24 cellular contexts compared by ENCODE assay signal in the genomic region with DNA sequence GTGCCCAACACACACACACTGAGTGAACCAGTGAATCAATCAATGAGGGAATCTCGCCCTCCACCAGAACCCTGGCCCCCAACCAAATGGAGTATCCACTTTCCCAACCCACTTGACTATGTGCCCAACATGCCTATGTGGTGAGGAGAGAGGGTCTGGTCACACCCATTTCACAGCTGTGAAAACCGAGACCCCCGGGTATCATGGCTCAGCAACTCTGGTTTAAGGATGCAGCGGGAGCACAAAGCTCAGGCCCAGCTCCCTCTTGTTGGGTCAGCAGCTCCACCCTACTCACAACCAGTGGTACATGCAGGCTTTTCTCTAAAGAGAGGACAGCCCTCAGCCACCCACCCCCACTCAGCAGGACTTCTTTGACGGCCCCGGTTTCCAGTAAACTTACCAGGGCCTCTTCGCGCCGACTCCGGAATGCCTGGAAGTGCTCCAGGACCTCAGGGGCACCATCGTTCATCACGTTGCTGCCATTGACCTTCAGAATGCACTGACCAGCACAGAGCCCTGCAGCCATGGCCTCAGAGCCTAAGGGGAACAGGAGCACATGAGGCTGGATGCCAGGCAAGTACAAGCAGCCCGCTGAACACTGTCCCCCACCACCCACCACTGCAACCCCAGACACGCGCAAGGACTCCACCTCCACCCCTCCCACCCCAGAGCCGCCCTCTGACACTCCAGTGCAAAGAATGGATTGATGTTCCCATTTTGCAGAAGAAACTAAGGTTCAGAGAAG.
A peak's percentile ranks its signal among the peaks of the same experiment; 100 is the strongest.
DNase-seq lines count a peak whose midpoint lies in the region; ATAC-seq and TF ChIP-seq lines count a peak whose summit lies in the region.
"Had no signal": no experiment of that assay in that cellular context is flagged by ENCODE, and none has a peak within 500 bp of the region (broad histone marks: within the 10 kb centered on the region; RNA-seq: fewer than 3 reads in every experiment).

No MANE protein-coding gene starts in this region.

- H3K23ac ChIP-seq in mesenchymal stem cell (ENCODE audit: low read length in 2 of 2): no peak overlapping the region

- no peak overlapping the region for H2BK15ac ChIP-seq in mesenchymal stem cell (ENCODE audit: low read depth, poor library complexity, severe bottlenecking)

- H3K4me2 ChIP-seq in mesenchymal stem cell (ENCODE audit: low read length, poor library complexity, severe bottlenecking): no peak overlapping the region
- H3K4me2 ChIP-seq: BLaER1 treated with 17β-estradiol and CSF1 and Interleukin-3, amounts not matched to agents 10 nM and 100 nM had no signal

- H3K27ac ChIP-seq in angular gyrus (ENCODE audit: low read depth, low read length) (peak overlapping the region; percentile 74), mesenchymal stem cell (ENCODE audit: low read length, poor library complexity, severe bottlenecking) (no peak overlapping the region), coronary artery (peak overlapping the region in 1 of 2 donors; percentile 35)
- H3K27ac ChIP-seq: BLaER1 treated with 17β-estradiol and CSF1 and Interleukin-3, amounts not matched to agents 10 nM and 100 nM had no signal

- no peak overlapping the region for H3K9ac ChIP-seq in mesenchymal stem cell (ENCODE audit: low read length)
- H3K9ac ChIP-seq: BLaER1 treated with 17β-estradiol and CSF1 and Interleukin-3, amounts not matched to agents 10 nM and 100 nM had no signal

- peak overlapping the region; percentile 25 to 68 for H3K27ac Mint-ChIP-seq in stimulated activated naive CD8-positive, alpha-beta T cell treated with anti-CD3 and anti-CD28 coated beads, Interleukin-15, amount 100 ng/mL, for 72 hours
- H3K27ac Mint-ChIP-seq: CD4-positive, alpha-beta T cell had no signal

- H2AK5ac ChIP-seq in mesenchymal stem cell (ENCODE audit: low read length, severe bottlenecking): no peak overlapping the region

- H3K79me1 ChIP-seq in mesenchymal stem cell (replicated peaks; ENCODE audit: low read length, poor library complexity, severe bottlenecking): peaks cover 3% of the 10 kb centered on the region

- WGBS in mesenchymal stem cell: 74% methylated on average over 16 of the region's 16 CpGs

- H4K91ac ChIP-seq in mesenchymal stem cell (ENCODE audit: low read length): peak overlapping the region; percentile 28

- H2BK120ac ChIP-seq in mesenchymal stem cell (ENCODE audit: low read depth, low read length): no peak overlapping the region

- DNase-seq in stimulated activated naive CD8-positive, alpha-beta T cell treated with anti-CD3 and anti-CD28 coated beads, Interleukin-15, amount 100 ng/mL, for 72 hours: no peak
- no peak for DNase-seq in stimulated activated naive CD8-positive, alpha-beta T cell treated with anti-CD3 and anti-CD28 coated beads, Interleukin-15, Interleukin-2, amounts not matched to agents 100 U/mL and 50 U/mL, for 24 hours
- DNase-seq in mesenchymal stem cell: peak; percentile 15
- no peak for DNase-seq in coronary artery (ENCODE audit: low spot score)
- DNase-seq: AML-193; CD4-positive, alpha-beta T cell; COR-L47; DMS53; GOT3; KG1; MM.1S; NCI-H2029; NCI-H446 treated with DMSO at 0.1 percent for 48 hours; NCI-H526; NCI-H82; NK-92 treated with Interleukin-12 subunit alpha and Interleukin-12 subunit beta, amount 100 ng/mL, for 24 hours; PC-3; Right ventricle myocardium superior had no signal

- no peak overlapping the region for H3K18ac ChIP-seq in mesenchymal stem cell (ENCODE audit: low read depth in 1 of 2, low read length in 2 of 2)

- no peak overlapping the region for H2BK12ac ChIP-seq in mesenchymal stem cell (ENCODE audit: low read length in 2 of 2)

- TF ChIP-seq CTCF in coronary artery (IDR thresholded peaks at IDR 0.05): no peak

- no peaks in the 10 kb centered on the region for H3K9me3 ChIP-seq in mesenchymal stem cell (ENCODE audit: control insufficient read depth, low read length)
- H3K9me3 ChIP-seq: BLaER1 treated with 17β-estradiol and CSF1 and Interleukin-3, amounts not matched to agents 10 nM and 100 nM; HAP-1 had no signal

- peaks cover 10 to 73% of the 10 kb centered on the region in 2 experiments for H3K36me3 ChIP-seq in mesenchymal stem cell (ENCODE audit: control insufficient read depth in 1 of 2, insufficient read depth in 2 of 2, low read depth in 1 of 2, low read length in 2 of 2)
- H3K36me3 ChIP-seq: HAP-1 had no signal

- H2BK5ac ChIP-seq in mesenchymal stem cell (ENCODE audit: low read depth, low read length, poor library complexity, severe bottlenecking): no peak overlapping the region

- no peak overlapping the region for H3K4ac ChIP-seq in mesenchymal stem cell (ENCODE audit: low read depth in 1 of 2, low read length in 2 of 2)

- no peak overlapping the region for H3K14ac ChIP-seq in mesenchymal stem cell (ENCODE audit: low read length in 2 of 2)

- H3K4me3 ChIP-seq in mesenchymal stem cell (ENCODE audit: insufficient read depth in 1 of 2, low read depth in 1 of 2, low read length in 2 of 2): no peak overlapping the region
- H3K4me3 ChIP-seq in coronary artery: no peak overlapping the region
- H3K4me3 ChIP-seq: BLaER1 treated with 17β-estradiol and CSF1 and Interleukin-3, amounts not matched to agents 10 nM and 100 nM; HAP-1 had no signal

- H3K9me3 Mint-ChIP-seq in stimulated activated naive CD8-positive, alpha-beta T cell treated with anti-CD3 and anti-CD28 coated beads, Interleukin-15, amount 100 ng/mL, for 72 hours: no peaks in the 10 kb centered on the region
- H3K9me3 Mint-ChIP-seq: CD4-positive, alpha-beta T cell had no signal

- ATAC-seq in stimulated activated naive CD8-positive, alpha-beta T cell treated with anti-CD3 and anti-CD28 coated beads, Interleukin-15, amount 100 ng/mL, for 72 hours: no peak
- no peak for ATAC-seq in stimulated activated naive CD8-positive, alpha-beta T cell treated with anti-CD3 and anti-CD28 coated beads, Interleukin-15, Interleukin-2, amounts not matched to agents 100 U/mL and 50 U/mL, for 24 hours
- no peak for ATAC-seq in HG03039 (IDR thresholded peaks at IDR 0.05; ENCODE audit: unreplicated experiment)
- no peak for ATAC-seq in GM19351 (IDR thresholded peaks at IDR 0.05; ENCODE audit: unreplicated experiment)
- no peak for ATAC-seq in HG03135 (IDR thresholded peaks at IDR 0.05; ENCODE audit: unreplicated experiment)
- ATAC-seq: PC-3 had no signal

- H3K4me1 Mint-ChIP-seq in stimulated activated naive CD8-positive, alpha-beta T cell treated with anti-CD3 and anti-CD28 coated beads, Interleukin-15, amount 100 ng/mL, for 72 hours: peaks cover 8% of the 10 kb centered on the region

- no peaks in the 10 kb centered on the region for H3K27me3 Mint-ChIP-seq in stimulated activated naive CD8-positive, alpha-beta T cell treated with anti-CD3 and anti-CD28 coated beads, Interleukin-15, amount 100 ng/mL, for 72 hours
- H3K27me3 Mint-ChIP-seq: CD4-positive, alpha-beta T cell had no signal

- peaks cover 4% of the 10 kb centered on the region for H3K4me1 ChIP-seq in mesenchymal stem cell (ENCODE audit: control insufficient read depth, insufficient read depth, low read depth, low read length)
- H3K4me1 ChIP-seq: HAP-1 had no signal

- no peak overlapping the region for H3K4me3 Mint-ChIP-seq in stimulated activated naive CD8-positive, alpha-beta T cell treated with anti-CD3 and anti-CD28 coated beads, Interleukin-15, amount 100 ng/mL, for 72 hours
- H3K4me3 Mint-ChIP-seq: CD4-positive, alpha-beta T cell had no signal

- H4K8ac ChIP-seq in mesenchymal stem cell (ENCODE audit: low read length): no peak overlapping the region

- peaks cover 0 to 20% of the 10 kb centered on the region in 2 experiments for H3K27me3 ChIP-seq in mesenchymal stem cell (ENCODE audit: control insufficient read depth in 1 of 2, insufficient read depth in 1 of 2, low read length in 2 of 2)
- H3K27me3 ChIP-seq: BLaER1 treated with 17β-estradiol and CSF1 and Interleukin-3, amounts not matched to agents 10 nM and 100 nM had no signal

- no peak overlapping the region for H2AFZ ChIP-seq in mesenchymal stem cell (ENCODE audit: low read depth, low read length)
